ENCODE assay signal across 8 cellular contexts in genomic region chr5:181224390-181225234, GRCh38. TPM values are rescaled to one million over a fixed set of nuclear protein-coding genes. Genes with fewer than 3 reads are reported as not detected.
DNase-seq lines count a peak whose midpoint lies in the region; ATAC-seq and TF ChIP-seq lines count a peak whose summit lies in the region.

No MANE protein-coding gene starts in this region.

- no peaks in the 10 kb centered on the region for H3K9me3 Mint-ChIP-seq in osteocyte (ENCODE audit: unreplicated experiment)

- peaks cover 44% of the 10 kb centered on the region for H3K79me2 ChIP-seq in DND-41 (ENCODE audit: insufficient read depth, low read length)

- no peaks in the 10 kb centered on the region for H3K9me3 ChIP-seq in DND-41 (ENCODE audit: insufficient read depth, low read length, severe bottlenecking)
- H3K9me3 ChIP-seq in endocrine pancreas (ENCODE audit: control insufficient read depth, low read length), result no peaks in the 10 kb centered on the region

- H3K27me3 ChIP-seq in DND-41 (ENCODE audit: insufficient read depth, low read length, poor library complexity) (no peaks in the 10 kb centered on the region), endocrine pancreas (ENCODE audit: control insufficient read depth, insufficient read depth, low read length) (no peaks in the 10 kb centered on the region)

- H3K27me3 Mint-ChIP-seq in osteocyte (ENCODE audit: unreplicated experiment), result no peaks in the 10 kb centered on the region

- no peaks in the 10 kb centered on the region for H3K36me3 Mint-ChIP-seq in osteocyte (ENCODE audit: unreplicated experiment)

- peak overlapping the region; percentile 50 to 85; a peak in 3 of 4 replicates for H3K4me3 ChIP-seq in DND-41 (ENCODE audit: low read depth in 1 of 2, low read length in 2 of 2)
- peak overlapping the region; percentile 29 for H3K4me3 ChIP-seq in endocrine pancreas (ENCODE audit: control insufficient read depth, insufficient read depth, low read length)

- peak overlapping the region; percentile 80 for H2AFZ ChIP-seq in DND-41 (ENCODE audit: low read depth, low read length)

- POLR2A ChIA-PET in RWPE1 (lab: Yijun Ruan, JAX; ENCODE audit: low non-redundant PET), result interaction anchor here (1.4 to 2.8 kb wide), 3 partner anchors 8 to 19 kb away, joined by 3 to 16 read pairs (median 6); partner anchors contain the start of gene RACK1

- peak overlapping the region; percentile 97 for H3K27ac Mint-ChIP-seq in osteocyte (ENCODE audit: unreplicated experiment)

- DNase-seq in DND-41 (peak; percentile 38), RWPE1 (ENCODE audit: low spot score) (no peak), osteocyte (ENCODE audit: extremely low spot score, unreplicated experiment) (no peak), NCI-H1048 (lab: John Stamatoyannopoulos, UW) (no peak), NCI-H1930 (lab: John Stamatoyannopoulos, UW) (no peak), NCI-H187 treated with DMSO at 0.1 percent for 48 hours (lab: John Stamatoyannopoulos, UW) (no peak)

- ATAC-seq in DND-41 (ENCODE audit: insufficient read depth, low read depth) (no peak), HG02678 (IDR thresholded peaks at IDR 0.05; ENCODE audit: unreplicated experiment) (no peak)

- H3K4me3 Mint-ChIP-seq in osteocyte (ENCODE audit: unreplicated experiment), result peak overlapping the region; percentile 94

- CTCF ChIA-PET in RWPE1 (lab: Yijun Ruan, JAX), result no interaction called here

- H3K4me1 Mint-ChIP-seq in osteocyte (ENCODE audit: unreplicated experiment), result peaks cover 24% of the 10 kb centered on the region

- peak overlapping the region; percentile 88 for H3K27ac ChIP-seq in DND-41 (ENCODE audit: low read length)
- peak overlapping the region; percentile 98 for H3K27ac ChIP-seq in RWPE1

- no peaks in the 10 kb centered on the region; the same call in 1 of the 2 replicates for H4K20me1 ChIP-seq in DND-41 (ENCODE audit: insufficient read depth, low read length)

- H3K36me3 ChIP-seq in DND-41 (ENCODE audit: insufficient read depth, low read length) (peaks cover 22% of the 10 kb centered on the region), endocrine pancreas (ENCODE audit: control insufficient read depth, insufficient read depth, low read length) (no peaks in the 10 kb centered on the region)

- TF ChIP-seq CTCF in DND-41 (IDR thresholded peaks at IDR 0.05; ENCODE audit: borderline replicate concordance, extremely low read depth, low read length, poor library complexity, severe bottlenecking), result no peak
- TF ChIP-seq CTCF in RWPE1 (conservative IDR thresholded peaks at IDR 0.05; ENCODE audit: low read depth), result no peak
- no peak for TF ChIP-seq CTCF in osteocyte (IDR thresholded peaks at IDR 0.05)

- peak overlapping the region; percentile 98 for H3K4me2 ChIP-seq in DND-41 (ENCODE audit: insufficient read depth, low read length)

- H3K4me1 ChIP-seq in DND-41 (ENCODE audit: insufficient read depth, low read length), result peaks cover 41% of the 10 kb centered on the region
- no peaks in the 10 kb centered on the region for H3K4me1 ChIP-seq in endocrine pancreas (ENCODE audit: control insufficient read depth, insufficient read depth, low read length)

- H3K9ac ChIP-seq in DND-41 (ENCODE audit: low read depth, low read length) (peak overlapping the region; percentile 79), endocrine pancreas (ENCODE audit: control insufficient read depth, insufficient read depth, low read length) (peak overlapping the region; percentile 65)

RNA-seq across cellular contexts. Expression of gene TRIM41, which starts 1.5 kb away (rescaled TPM):
- 25.2 and 27.1 TPM in 2 replicates for total RNA-seq in osteocyte

RNA-seq across cellular contexts. Expression of gene RACK1, which starts 19.1 kb away (rescaled TPM):
- 1,869 and 1,921 TPM in 2 replicates for total RNA-seq in osteocyte

RNA-seq across cellular contexts. Expression of gene TRIM7, which starts 19.6 kb away (rescaled TPM):
- total RNA-seq in osteocyte, result 3.8 and 4.0 TPM in 2 replicates

RNA-seq across cellular contexts. Expression of gene TRIM52, which starts 36.3 kb away (rescaled TPM):
- total RNA-seq in osteocyte, result 12.8 and 13.7 TPM in 2 replicates
